Comparison of ENCODE assay signal across 7 cellular contexts in the genomic region with DNA sequence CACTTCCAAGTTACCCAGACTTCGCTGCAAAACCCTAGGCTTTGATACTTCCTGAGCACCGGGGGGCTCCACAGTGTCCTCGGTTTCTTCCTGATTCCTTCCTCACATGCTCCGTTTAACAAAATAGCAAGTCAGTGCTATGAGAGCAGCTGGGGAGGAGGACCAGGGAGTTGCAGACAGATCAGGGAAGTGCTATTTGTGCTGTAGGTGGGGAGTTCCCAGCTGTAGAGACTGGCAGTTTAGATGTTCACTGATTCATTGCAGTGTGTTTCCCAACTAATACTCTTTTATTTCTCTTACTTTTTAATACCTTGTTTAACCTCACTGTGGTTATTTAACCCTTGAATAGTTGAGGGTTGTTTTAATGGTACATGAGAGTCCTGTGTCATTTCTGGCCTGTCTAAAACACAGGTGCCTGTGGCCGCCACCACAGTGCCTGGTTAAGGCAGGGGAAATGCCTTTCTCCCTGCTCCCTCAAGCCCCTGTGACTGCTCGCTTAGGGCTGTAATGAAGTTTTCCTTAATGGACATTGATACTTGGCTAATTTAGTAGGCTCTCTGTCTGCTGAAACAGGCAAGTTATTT.
DNase-seq lines count a peak whose midpoint lies in the region; ATAC-seq and TF ChIP-seq lines count a peak whose summit lies in the region.
"Not testable (repeated sequence)": the region's sequence is repeated elsewhere in the genome, so short reads cannot be mapped to it uniquely, and the experiment has no call there.

No MANE protein-coding gene starts in this region.

- not testable (repeated sequence) for H3K36me3 ChIP-seq in BLaER1 treated with 17β-estradiol and CSF1 and Interleukin-3, amounts not matched to agents 10 nM and 100 nM; H7 (replicated peaks; ENCODE audit: control insufficient read depth, insufficient read depth, low read length); osteoblast (ENCODE audit: insufficient read depth, low read length)

- H3K79me2 ChIP-seq in osteoblast (ENCODE audit: insufficient read depth, low read length), result not testable (repeated sequence)

- H3K9me3 ChIP-seq in BLaER1 treated with 17β-estradiol and CSF1 and Interleukin-3, amounts not matched to agents 10 nM and 100 nM (replicated peaks in 1 of 11); osteoblast (ENCODE audit: low read depth, low read length): not testable (repeated sequence)

- ATAC-seq in GM18858 (IDR thresholded peaks at IDR 0.05; ENCODE audit: unreplicated experiment) (peak; percentile 57), HG03469 (IDR thresholded peaks at IDR 0.05; ENCODE audit: unreplicated experiment) (peak; percentile 50)

- H3K4me2 ChIP-seq in BLaER1 treated with 17β-estradiol and CSF1 and Interleukin-3, amounts not matched to agents 10 nM and 100 nM, result peak overlapping the region in 6 of 11 experiments; percentile 2 to 27 (median 12); a peak in 6 of 22 replicates
- not testable (repeated sequence) for H3K4me2 ChIP-seq in osteoblast (ENCODE audit: insufficient read depth, low read length)

- not testable (repeated sequence) for H4K20me1 ChIP-seq in BLaER1 treated with 17β-estradiol and CSF1 and Interleukin-3, amounts not matched to agents 10 nM and 100 nM; osteoblast (ENCODE audit: insufficient read depth, low read length)

- not testable (repeated sequence) for H2AFZ ChIP-seq in osteoblast (ENCODE audit: low read length)

- TF ChIP-seq CTCF in osteoblast (IDR thresholded peaks at IDR 0.05; ENCODE audit: extremely low read depth, low read depth, low read length), result not testable (repeated sequence)

- DNase-seq in H7 (peak; percentile 1), osteoblast (ENCODE audit: insufficient read length, low spot score, missing footprints) (peak; percentile 3), superior temporal gyrus (ENCODE audit: extremely low spot score) (peak; percentile 1)
- DNase-seq in activated effector memory CD4-positive, alpha-beta T cell treated with anti-CD3 and anti-CD28 coated beads, Interleukin-2, amount 50 U/mL, for 16 hours, result peak; percentile 16

- H3K4me3 ChIP-seq in BLaER1 treated with 17β-estradiol and CSF1 and Interleukin-3, amounts not matched to agents 10 nM and 100 nM; H7 (ENCODE audit: insufficient read depth, low read depth, low read length); osteoblast (ENCODE audit: insufficient read depth, low read length): not testable (repeated sequence)

- H3K9ac ChIP-seq in BLaER1 treated with 17β-estradiol and CSF1 and Interleukin-3, amounts not matched to agents 10 nM and 100 nM, result not testable (repeated sequence)

- H3K27ac ChIP-seq in BLaER1 treated with 17β-estradiol and CSF1 and Interleukin-3, amounts not matched to agents 10 nM and 100 nM; osteoblast (ENCODE audit: low read depth, low read length): not testable (repeated sequence)

- H3K4me1 ChIP-seq in BLaER1 treated with 17β-estradiol and CSF1 and Interleukin-3, amounts not matched to agents 10 nM and 100 nM; osteoblast (ENCODE audit: insufficient read depth, low read length): not testable (repeated sequence)

- not testable (repeated sequence) for H3K27me3 ChIP-seq in BLaER1 treated with 17β-estradiol and CSF1 and Interleukin-3, amounts not matched to agents 10 nM and 100 nM; H7 (ENCODE audit: control insufficient read depth, insufficient read depth, low read length); osteoblast (ENCODE audit: insufficient read depth, low read length)
